Comparison of ENCODE assay signal across 1 cellular context in genomic region chr12:71685961-71686657, GRCh38.
TF ChIP-seq lines count a peak whose summit lies in the region.

TMEM19 (plus strand) TSS chr12:71686082; CDS start chr12:71686681, 599 bp downstream.

TF ChIP-seq in HepG2, 621 proteins besides CTCF, POLR2A, EP300 and RAD21 (continued from another document and continues in another):
- TF ChIP-seq ZNF329 (CRISPR knock-in tag; IDR thresholded peaks at IDR 0.05; ENCODE audit: low read depth) = no peak
- TF ChIP-seq ZNF550 (CRISPR knock-in tag; IDR thresholded peaks at IDR 0.05; ENCODE audit: borderline replicate concordance) = peak; percentile 79; the same call in 1 of the 2 replicates
- TF ChIP-seq ZNF160 (CRISPR knock-in tag; IDR thresholded peaks at IDR 0.05) = peak; percentile 90
- no peak for TF ChIP-seq ARNT (IDR thresholded peaks at IDR 0.05)
- TF ChIP-seq ZNF260 (CRISPR knock-in tag; IDR thresholded peaks at IDR 0.05; ENCODE audit: borderline replicate concordance, low read depth) = no peak
- no peak for TF ChIP-seq ZFYVE20 (CRISPR knock-in tag; IDR thresholded peaks at IDR 0.05; ENCODE audit: borderline replicate concordance, low read depth)
- TF ChIP-seq GPN1 (CRISPR knock-in tag; IDR thresholded peaks at IDR 0.05; ENCODE audit: borderline replicate concordance) = no peak
- peak; percentile 92 for TF ChIP-seq ZNF225 (CRISPR knock-in tag; IDR thresholded peaks at IDR 0.05)
- peak; percentile 70; the same call in 1 of the 2 replicates for TF ChIP-seq TSC22D2 (CRISPR knock-in tag; IDR thresholded peaks at IDR 0.05; ENCODE audit: borderline replicate concordance)
- TF ChIP-seq AGO2 (optimal IDR thresholded peaks at IDR 0.05; ENCODE audit: low read depth, low read length) = peak; percentile 60
- TF ChIP-seq FIP1L1 (IDR thresholded peaks at IDR 0.05; ENCODE audit: borderline replicate concordance, insufficient read depth, low read depth, low read length) = no peak
- TF ChIP-seq ZNF180 (CRISPR knock-in tag; IDR thresholded peaks at IDR 0.05; ENCODE audit: borderline replicate concordance, low read depth) = no peak
- 0 out of 2 replicates have a peak, but pooled peaks have one; percentile 22 for TF ChIP-seq ZNF121 (CRISPR knock-in tag; IDR thresholded peaks at IDR 0.05)
- TF ChIP-seq TERF1 (CRISPR knock-in tag; IDR thresholded peaks at IDR 0.05) = no peak
- TF ChIP-seq ZNF17 (CRISPR knock-in tag; IDR thresholded peaks at IDR 0.05) = no peak
- TF ChIP-seq ZNF703 (CRISPR knock-in tag; IDR thresholded peaks at IDR 0.05; ENCODE audit: borderline replicate concordance) = no peak; the same call in 1 of the 2 replicates
- TF ChIP-seq ZFP82 (CRISPR knock-in tag; IDR thresholded peaks at IDR 0.05; ENCODE audit: borderline replicate concordance) = peak; percentile 79; the same call in 1 of the 2 replicates
- peak; percentile 91; the same call in 1 of the 2 replicates for TF ChIP-seq YEATS4 (CRISPR knock-in tag; IDR thresholded peaks at IDR 0.05; ENCODE audit: borderline replicate concordance)
- peak; percentile 75; the same call in 1 of the 2 replicates for TF ChIP-seq ETS1 (CRISPR knock-in tag; IDR thresholded peaks at IDR 0.05)
- peak; percentile 98 for TF ChIP-seq ZNF687 (CRISPR knock-in tag; IDR thresholded peaks at IDR 0.05)
- TF ChIP-seq SMYD3 (CRISPR knock-in tag; IDR thresholded peaks at IDR 0.05) = peak; percentile 65; the same call in 1 of the 2 replicates
- TF ChIP-seq ADNP (CRISPR knock-in tag; IDR thresholded peaks at IDR 0.05) = no peak
- peak; percentile 92 for TF ChIP-seq ZNF691 (CRISPR knock-in tag; IDR thresholded peaks at IDR 0.05; ENCODE audit: borderline replicate concordance, low read depth)
- peak; percentile 30 for TF ChIP-seq CEBPG (CRISPR knock-in tag; IDR thresholded peaks at IDR 0.05)
- no peak for TF ChIP-seq HHEX (CRISPR knock-in tag; IDR thresholded peaks at IDR 0.05)
- TF ChIP-seq SSRP1 (CRISPR knock-in tag; IDR thresholded peaks at IDR 0.05) = no peak
- TF ChIP-seq TOPORS (CRISPR knock-in tag; IDR thresholded peaks at IDR 0.05) = no peak
- TF ChIP-seq BATF2 (CRISPR knock-in tag; IDR thresholded peaks at IDR 0.05) = no peak
- peak; percentile 70 for TF ChIP-seq ATF2 (CRISPR knock-in tag; IDR thresholded peaks at IDR 0.05)
- no peak for TF ChIP-seq U2AF1 (optimal IDR thresholded peaks at IDR 0.05; ENCODE audit: low read depth, low read length)
- TF ChIP-seq HOMEZ (CRISPR knock-in tag; IDR thresholded peaks at IDR 0.05; ENCODE audit: low read depth) = no peak
- no peak for TF ChIP-seq TCF7L2 (IDR thresholded peaks at IDR 0.05; ENCODE audit: low read depth, low read length)
- 0 out of 2 replicates have a peak, but pooled peaks have one; percentile 42 for TF ChIP-seq MIXL1 (CRISPR knock-in tag; IDR thresholded peaks at IDR 0.05)
- peak; percentile 83 for TF ChIP-seq ZHX1 (CRISPR knock-in tag; IDR thresholded peaks at IDR 0.05; ENCODE audit: low read depth)
- peak; percentile 85; the same call in 1 of the 2 replicates for TF ChIP-seq GABPB1 (CRISPR knock-in tag; IDR thresholded peaks at IDR 0.05)
- no peak for TF ChIP-seq MBD4 (IDR thresholded peaks at IDR 0.05; ENCODE audit: borderline replicate concordance, low read length)
- TF ChIP-seq SOX6 (IDR thresholded peaks at IDR 0.05) = no peak
- peak; percentile 88 for TF ChIP-seq SOX6 (CRISPR knock-in tag; IDR thresholded peaks at IDR 0.05)
